ENCODE assay signal across 25 cellular contexts in genomic region chr1:228063251-228064191, GRCh38. TPM values are rescaled to one million over a fixed set of nuclear protein-coding genes. Genes with fewer than 3 reads are reported as not detected.
"Had no signal": no experiment of that assay in that cellular context is flagged by ENCODE, and none has a peak within 500 bp of the region (broad histone marks: within the 10 kb centered on the region; RNA-seq: fewer than 3 reads in every experiment).

No MANE protein-coding gene starts in this region.

- H3K36me3 ChIP-seq: breast epithelium, esophagus squamous epithelium, neural progenitor cell, right lobe of liver, thyroid gland had no signal

- ATAC-seq: activated naive CD8-positive, alpha-beta T cell treated with anti-CD3 and anti-CD28 coated beads, Interleukin-2, amount 50 U/mL, for 24 hours; left cardiac atrium; naive thymus-derived CD8-positive, alpha-beta T cell; right lobe of liver; stimulated activated effector memory CD8-positive, alpha-beta T cell treated with anti-CD3 and anti-CD28 coated beads, Interleukin-12 subunit alpha, Interleukin-12 subunit beta, amount 100 ng/mL, for 72 hours had no signal

- DNase-seq: activated CD4-positive, alpha-beta T cell treated with anti-CD3 and anti-CD28 coated beads for 48 hours; activated CD4-positive, alpha-beta T cell treated with anti-CD3 and anti-CD28 coated beads, Interleukin-2, amount 50 U/mL, for 48 hours; activated CD8-positive, alpha-beta memory T cell treated with anti-CD3 and anti-CD28 coated beads for 24 hours; activated gamma-delta T cell; activated naive CD8-positive, alpha-beta T cell treated with anti-CD3 and anti-CD28 coated beads, Interleukin-2, amount 50 U/mL, for 24 hours; amygdala; effector CD4-positive, alpha-beta T cell; esophagus squamous epithelium; left cardiac atrium; midbrain; stimulated activated CD4-positive, alpha-beta T cell treated with anti-CD3 and anti-CD28 coated beads, Interleukin-4, amount 100 ng/mL, for 24 hours; substantia nigra; T-helper 1 cell; thyroid gland had no signal

- H3K9me3 ChIP-seq: breast epithelium, right lobe of liver, thyroid gland had no signal

- H3K27ac ChIP-seq: breast epithelium, epithelial cell of prostate, esophagus squamous epithelium, neural progenitor cell, right lobe of liver, skin epidermis, thyroid gland, VCaP had no signal

- H3K4me3 ChIP-seq: breast epithelium, esophagus squamous epithelium, neural progenitor cell, right lobe of liver, skin epidermis, thyroid gland had no signal

- H3K4me1 ChIP-seq: breast epithelium, right lobe of liver had no signal

RNA-seq across cellular contexts. Expression of gene WNT3A, which starts 56.7 kb away (rescaled TPM):
- total RNA-seq: frontal cortex; left cardiac atrium; naive thymus-derived CD8-positive, alpha-beta T cell; omental fat pad; right lobe of liver; thyroid gland; urinary bladder had no signal
- polyA plus RNA-seq: naive thymus-derived CD8-positive, alpha-beta T cell; urinary bladder had no signal
